Comparison of ENCODE assay signal across 1 cellular context in the genomic region with DNA sequence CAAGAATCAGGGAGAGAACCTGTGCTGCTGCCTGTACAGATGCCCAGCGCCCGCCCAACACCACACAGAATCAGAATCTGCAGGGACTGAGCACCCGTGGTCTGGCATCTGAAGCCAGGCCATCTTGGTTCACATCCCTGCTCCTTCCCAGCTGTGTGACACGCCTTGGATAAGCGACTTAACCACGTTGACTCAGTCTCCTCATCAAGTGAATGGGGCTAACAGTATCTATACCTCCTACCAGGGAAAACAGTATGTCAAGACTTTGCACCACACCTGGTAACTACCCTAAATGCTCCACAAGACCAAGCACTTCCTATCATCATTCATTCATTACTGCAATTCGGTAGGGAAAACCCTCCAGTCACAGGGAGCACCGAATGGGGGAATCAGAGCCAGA.
TF ChIP-seq lines count a peak whose summit lies in the region.

No MANE protein-coding gene starts in this region.

TF ChIP-seq in IMR-90, 13 proteins besides CTCF, POLR2A, EP300 and RAD21 (continued from another document):
- TF ChIP-seq, protein P1, sequence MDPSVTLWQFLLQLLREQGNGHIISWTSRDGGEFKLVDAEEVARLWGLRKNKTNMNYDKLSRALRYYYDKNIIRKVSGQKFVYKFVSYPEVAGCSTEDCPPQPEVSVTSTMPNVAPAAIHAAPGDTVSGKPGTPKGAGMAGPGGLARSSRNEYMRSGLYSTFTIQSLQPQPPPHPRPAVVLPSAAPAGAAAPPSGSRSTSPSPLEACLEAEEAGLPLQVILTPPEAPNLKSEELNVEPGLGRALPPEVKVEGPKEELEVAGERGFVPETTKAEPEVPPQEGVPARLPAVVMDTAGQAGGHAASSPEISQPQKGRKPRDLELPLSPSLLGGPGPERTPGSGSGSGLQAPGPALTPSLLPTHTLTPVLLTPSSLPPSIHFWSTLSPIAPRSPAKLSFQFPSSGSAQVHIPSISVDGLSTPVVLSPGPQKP (IDR thresholded peaks at IDR 0.05; ENCODE audit: borderline replicate concordance, low read depth, low read length): no peak
- TF ChIP-seq MAZ (IDR thresholded peaks at IDR 0.05; ENCODE audit: borderline replicate concordance, low read depth, low read length) (no peak), SMC3 (IDR thresholded peaks at IDR 0.05; ENCODE audit: low read depth, low read length) (no peak)
